8 cellular contexts compared by ENCODE assay signal in the genomic region with DNA sequence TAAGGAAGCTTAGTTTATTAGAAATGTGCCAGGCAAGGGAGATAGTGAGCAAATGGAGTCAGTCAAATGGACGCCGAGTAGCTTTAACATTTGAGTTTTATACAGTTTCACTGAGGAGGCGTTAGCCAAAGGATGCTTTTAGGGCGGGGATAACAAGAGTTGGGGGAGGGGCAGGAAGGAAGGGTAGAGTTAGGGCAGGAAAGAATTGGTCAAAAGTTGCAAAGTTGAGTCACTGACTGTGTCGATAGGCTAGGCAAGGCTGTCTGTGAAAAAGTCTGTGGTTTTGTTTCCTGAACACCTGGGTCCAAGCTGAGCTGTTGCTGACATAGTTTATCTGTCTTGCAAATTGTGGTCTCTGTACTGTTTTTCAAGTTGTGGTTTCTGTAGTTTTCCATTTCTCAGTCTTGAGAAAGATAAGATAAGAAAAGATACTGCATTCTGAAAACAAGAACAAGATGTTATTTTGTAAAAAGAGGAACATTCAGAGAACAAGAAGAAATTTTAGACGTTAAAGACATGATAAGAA.
A peak's percentile ranks its signal among the peaks of the same experiment; 100 is the strongest.
DNase-seq lines count a peak whose midpoint lies in the region; ATAC-seq, FAIRE-seq and TF ChIP-seq lines count a peak whose summit lies in the region.

No MANE protein-coding gene starts in this region.

- intact Hi-C loops in natural killer cell (cut with micrococcal nuclease), result loop anchor here (1.0 to 10.0 kb wide), 7 partner anchors 36 to 572 kb away; partner anchors contain the start of genes AMN1, RESF1 and SINHCAF

- TF ChIP-seq CTCF in astrocyte (IDR thresholded peaks at IDR 0.05; ENCODE audit: insufficient read depth, low read depth, low read length), result no peak
- TF ChIP-seq CTCF in natural killer cell (IDR thresholded peaks at IDR 0.05), result no peak

- H3K4me1 Mint-ChIP-seq in T-helper 17 cell, result peaks cover 12% of the 10 kb centered on the region
- peaks cover 16% of the 10 kb centered on the region for H3K4me1 Mint-ChIP-seq in astrocyte (ENCODE audit: low read depth, unreplicated experiment)
- peaks cover 66 to 74% of the 10 kb centered on the region in 2 donors for H3K4me1 Mint-ChIP-seq in natural killer cell

- H3K9me3 ChIP-seq in T-helper 17 cell (ENCODE audit: control insufficient read depth, low read length, poor library complexity, severe bottlenecking) (peaks cover 9% of the 10 kb centered on the region), astrocyte (ENCODE audit: insufficient read depth, low read depth, low read length) (no peaks in the 10 kb centered on the region)

- ATAC-seq in GM19025 (IDR thresholded peaks at IDR 0.05; ENCODE audit: low read depth, unreplicated experiment) (peak; percentile 99), HG03097 (IDR thresholded peaks at IDR 0.05; ENCODE audit: low FRiP score, unreplicated experiment) (peak; percentile 97), T-helper 17 cell (peak; percentile 98), natural killer cell (peak; percentile 88 to 99 (median 90))

- no peaks in the 10 kb centered on the region for H3K27me3 ChIP-seq in astrocyte (ENCODE audit: insufficient read depth, low read length)

- no peaks in the 10 kb centered on the region for H3K27me3 Mint-ChIP-seq in T-helper 17 cell
- H3K27me3 Mint-ChIP-seq in astrocyte (ENCODE audit: low read depth, unreplicated experiment), result no peaks in the 10 kb centered on the region
- H3K27me3 Mint-ChIP-seq in natural killer cell (ENCODE audit: low read depth in 2 of 2), result no peaks in the 10 kb centered on the region

- peak overlapping the region; percentile 72 for H3K27ac Mint-ChIP-seq in T-helper 17 cell
- H3K27ac Mint-ChIP-seq in astrocyte (ENCODE audit: unreplicated experiment), result peak overlapping the region; percentile 8
- H3K27ac Mint-ChIP-seq in natural killer cell, result peak overlapping the region; percentile 86 to 98

- no peak overlapping the region for H3K9ac ChIP-seq in astrocyte (ENCODE audit: low read length)

- H3K4me3 Mint-ChIP-seq in T-helper 17 cell, result peak overlapping the region; percentile 19
- H3K4me3 Mint-ChIP-seq in astrocyte (ENCODE audit: unreplicated experiment), result no peak overlapping the region
- H3K4me3 Mint-ChIP-seq in natural killer cell, result peak overlapping the region; percentile 90

- H3K9me3 Mint-ChIP-seq in astrocyte (ENCODE audit: unreplicated experiment) (peaks cover 9% of the 10 kb centered on the region), natural killer cell (peaks cover 5 to 12% of the 10 kb centered on the region in 2 donors)

- H4K20me1 ChIP-seq in astrocyte (ENCODE audit: insufficient read depth, low read length), result no peaks in the 10 kb centered on the region

- H3K36me3 ChIP-seq in astrocyte (ENCODE audit: insufficient read depth, low read length), result no peaks in the 10 kb centered on the region

- no peak overlapping the region for H2AFZ ChIP-seq in astrocyte (ENCODE audit: low read depth, low read length)

- peaks cover 4% of the 10 kb centered on the region for H3K36me3 Mint-ChIP-seq in T-helper 17 cell (ENCODE audit: low read depth)
- no peaks in the 10 kb centered on the region for H3K36me3 Mint-ChIP-seq in astrocyte (ENCODE audit: low read depth, unreplicated experiment)
- H3K36me3 Mint-ChIP-seq in natural killer cell, result peaks cover 13% of the 10 kb centered on the region

- H3K4me3 ChIP-seq in astrocyte (ENCODE audit: insufficient read depth, low read depth, low read length), result no peak overlapping the region

- FAIRE-seq in astrocyte (lab: Jason Lieb, UNC), result no peak

- H3K4me1 ChIP-seq in astrocyte (ENCODE audit: insufficient read depth, low read length), result peaks cover 3% of the 10 kb centered on the region

- no peak overlapping the region for H3K27ac ChIP-seq in astrocyte (ENCODE audit: low read depth, low read length)

- H3K4me2 ChIP-seq in astrocyte (ENCODE audit: low read length), result no peak overlapping the region

- H3K79me2 ChIP-seq in astrocyte (ENCODE audit: insufficient read depth, low read length), result no peaks in the 10 kb centered on the region

- peak; percentile 37 to 67 (median 59) for DNase-seq in T-helper 17 cell
- DNase-seq in astrocyte (ENCODE audit: low read depth), result peak; percentile 97
- DNase-seq in natural killer cell, result peak; percentile 70
- DNase-seq in ureter (ENCODE audit: low spot score), result peak; percentile 66
- no peak for DNase-seq in NCI-H146 treated with DMSO at 0.1 percent for 48 hours (lab: John Stamatoyannopoulos, UW; ENCODE audit: unreplicated experiment)
- no peak for DNase-seq in NCI-H2029 treated with DMSO at 0.1 percent for 48 hours (lab: John Stamatoyannopoulos, UW)

Comparison
In these comparisons a context has a peak if more than half of its experiments do, and no peak if none do; other contexts are left out.
1. DNase-seq: peak in T-helper 17 cell (3 of 3), astrocyte (single experiment), natural killer cell (single experiment) and ureter (single experiment); none in NCI-H146 treated with DMSO at 0.1 percent for 48 hours (single experiment) and NCI-H2029 treated with DMSO at 0.1 percent for 48 hours (single experiment).
2. H3K27ac Mint-ChIP-seq: peak in every context shown above with its lines; median percentile 92 in natural killer cell; 72 in T-helper 17 cell; 8 in astrocyte.
3. Peak in every context shown above with its lines, with median percentiles within 50 percentile points of each other: ATAC-seq.